In genomic region chr5:172433071-172433470, GRCh38 we compare ENCODE assay signal across 29 cellular contexts.
"Had no signal": no experiment of that assay in that cellular context is flagged by ENCODE, and none has a peak within 500 bp of the region (broad histone marks: within the 10 kb centered on the region; RNA-seq: fewer than 3 reads in every experiment).

No MANE protein-coding gene starts in this region.

- H3K27me3 ChIP-seq: colonic mucosa, esophagus squamous epithelium had no signal

- H3K4me3 ChIP-seq: colonic mucosa, esophagus squamous epithelium had no signal

- H3K27ac ChIP-seq: colonic mucosa, epithelial cell of prostate, WERI-Rb-1 had no signal

- ATAC-seq: activated CD4-positive, CD25-positive, alpha-beta regulatory T cell treated with anti-CD3 and anti-CD28 coated beads, Interleukin-2, amount 50 U/mL, for 24 hours; activated CD8-positive, alpha-beta T cell treated with anti-CD3 and anti-CD28 coated beads for 36 hours; activated naive CD4-positive, alpha-beta T cell treated with anti-CD3 and anti-CD28 coated beads, Interleukin-2, amount 50 U/mL, for 72 hours; activated T-cell treated with anti-CD3 and anti-CD28 coated beads, Interleukin-2, amount 50 U/mL, for 4 hours; T-helper 17 cell had no signal

- H3K9me3 ChIP-seq: colonic mucosa, esophagus squamous epithelium had no signal

- FAIRE-seq: astrocyte, endometrium, endothelial cell of umbilical vein, frontal cortex had no signal

- H3K36me3 ChIP-seq: colonic mucosa, WERI-Rb-1 had no signal

- DNase-seq: activated B cell treated with CpG ODN at 0.5 μM for 24 hours; activated CD4-positive, alpha-beta T cell treated with anti-CD3 and anti-CD28 coated beads for 48 hours; activated CD4-positive, alpha-beta T cell treated with anti-CD3 and anti-CD28 coated beads, Interleukin-2, amount 50 U/mL, for 1 hour; activated CD4-positive, alpha-beta T cell treated with anti-CD3 and anti-CD28 coated beads, Interleukin-2, amount 50 U/mL, for 48 hours; activated CD8-positive, alpha-beta memory T cell treated with anti-CD3 and anti-CD28 coated beads for 24 hours; activated CD8-positive, alpha-beta T cell treated with anti-CD3 and anti-CD28 coated beads for 36 hours; activated effector memory CD4-positive, alpha-beta T cell treated with anti-CD3 and anti-CD28 coated beads, Interleukin-2, amount 50 U/mL, for 16 hours; activated naive CD4-positive, alpha-beta T cell treated with anti-CD3 and anti-CD28 coated beads, Interleukin-2, amount 10 ng/mL, durations not matched to agents 7 days and 5 days; activated naive CD8-positive, alpha-beta T cell treated with anti-CD3 and anti-CD28 coated beads, Interleukin-2, amount 10 ng/mL, durations not matched to agents 7 days and 5 days; activated T-cell treated with anti-CD3 and anti-CD28 coated beads, Interleukin-2, amount 50 U/mL, for 4 hours; amniotic stem cell; anterior cingulate cortex; central memory CD4-positive, alpha-beta T cell; cerebellar nuclear complex; colonic mucosa; effector CD8-positive, alpha-beta T cell; esophagus squamous epithelium; head of caudate nucleus; T-helper 1 cell; T-helper 17 cell; T1000; WERI-Rb-1 had no signal
